ENCODE assay signal across 1 cellular context in the genomic region with DNA sequence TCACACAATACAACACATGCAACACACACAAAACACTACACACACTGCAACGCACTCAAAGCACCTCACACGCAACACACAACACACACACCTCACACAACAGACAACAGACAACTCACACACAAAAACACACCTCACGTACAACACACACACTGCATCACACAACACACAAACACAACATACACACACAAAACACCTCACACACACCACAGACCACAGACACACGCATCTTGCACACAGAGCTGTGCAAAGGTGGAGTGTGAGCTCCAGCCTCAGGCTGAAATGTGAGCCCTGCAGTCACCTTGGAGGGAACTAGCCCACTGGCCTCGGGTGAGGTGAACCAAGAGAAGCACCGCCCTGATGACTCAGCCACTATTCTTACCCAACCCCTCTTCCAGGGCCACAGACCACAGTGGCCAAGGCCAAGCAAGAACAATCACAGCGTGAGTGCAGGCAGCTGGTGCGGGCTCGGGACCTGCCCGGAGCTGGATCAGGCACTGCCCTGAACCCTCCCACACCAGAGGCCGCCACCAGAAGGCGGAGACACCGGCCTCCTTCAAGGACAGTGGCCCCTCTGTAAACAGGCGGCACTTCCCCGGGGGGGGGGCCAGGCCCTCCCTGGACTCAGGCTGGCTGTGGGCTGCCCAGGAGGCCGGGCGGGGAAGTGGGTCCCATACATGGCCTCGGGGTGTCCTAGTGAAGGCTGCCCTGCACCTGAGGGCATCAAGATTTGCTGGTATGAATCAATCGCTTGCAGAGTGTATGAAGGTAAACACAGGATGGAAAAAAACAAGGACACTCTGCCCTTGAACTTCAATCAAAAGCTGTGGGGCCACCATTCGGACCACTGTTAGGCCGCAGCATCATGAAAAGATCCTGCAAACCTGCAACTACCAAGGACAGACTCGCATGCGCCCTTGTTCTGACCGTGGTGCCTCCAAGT.
TF ChIP-seq lines count a peak whose summit lies in the region.

No MANE protein-coding gene starts in this region.

TF ChIP-seq in HepG2, 621 proteins besides CTCF, POLR2A, EP300 and RAD21 (continued from another document and continues in another):
- TF ChIP-seq, protein P1, sequence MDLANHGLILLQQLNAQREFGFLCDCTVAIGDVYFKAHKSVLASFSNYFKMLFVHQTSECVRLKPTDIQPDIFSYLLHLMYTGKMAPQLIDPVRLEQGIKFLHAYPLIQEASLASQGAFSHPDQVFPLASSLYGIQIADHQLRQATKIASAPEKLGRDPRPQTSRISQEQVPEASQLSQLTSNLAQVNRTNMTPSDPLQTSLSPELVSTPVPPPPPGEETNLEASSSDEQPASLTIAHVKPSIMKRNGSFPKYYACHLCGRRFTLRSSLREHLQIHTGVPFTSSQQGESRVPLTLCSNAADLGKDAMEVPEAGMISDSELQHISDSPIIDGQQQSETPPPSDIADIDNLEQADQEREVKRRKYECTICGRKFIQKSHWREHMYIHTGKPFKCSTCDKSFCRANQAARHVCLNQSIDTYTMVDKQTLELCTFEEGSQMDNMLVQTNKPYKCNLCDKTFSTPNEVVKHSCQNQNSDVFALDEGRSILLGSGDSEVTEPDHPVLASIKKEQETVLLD (CRISPR knock-in tag; IDR thresholded peaks at IDR 0.05; ENCODE audit: low read depth), result no peak
- TF ChIP-seq TGIF2 (CRISPR knock-in tag; IDR thresholded peaks at IDR 0.05) (no peak; the same call in 1 of the 2 replicates), ATF1 (CRISPR knock-in tag; IDR thresholded peaks at IDR 0.05) (no peak), ATF7 (IDR thresholded peaks at IDR 0.05) (peak; percentile 50), ATF7 (CRISPR knock-in tag; IDR thresholded peaks at IDR 0.05) (peak; percentile 71; the same call in 1 of the 2 replicates), THYN1 (CRISPR knock-in tag; IDR thresholded peaks at IDR 0.05; ENCODE audit: borderline replicate concordance, low read depth) (no peak), ARID2 (CRISPR knock-in tag; IDR thresholded peaks at IDR 0.05; ENCODE audit: borderline replicate concordance) (peak; percentile 32; the same call in 1 of the 2 replicates), ZNF367 (CRISPR knock-in tag; IDR thresholded peaks at IDR 0.05; ENCODE audit: borderline replicate concordance) (no peak), AGO2 (optimal IDR thresholded peaks at IDR 0.05; ENCODE audit: low read depth, low read length) (peak; percentile 82), JUNB (CRISPR knock-in tag; IDR thresholded peaks at IDR 0.05; ENCODE audit: borderline replicate concordance) (peak; percentile 94; the same call in 1 of the 2 replicates), ZNF138 (CRISPR knock-in tag; IDR thresholded peaks at IDR 0.05; ENCODE audit: low read depth) (peak; percentile 86), ZNF790 (CRISPR knock-in tag; IDR thresholded peaks at IDR 0.05; ENCODE audit: borderline replicate concordance) (no peak), PPARG (CRISPR knock-in tag; conservative IDR thresholded peaks at IDR 0.05) (peak; percentile 76), SETDB1 (CRISPR knock-in tag; IDR thresholded peaks at IDR 0.05; ENCODE audit: borderline replicate concordance) (no peak), ZNF224 (CRISPR knock-in tag; IDR thresholded peaks at IDR 0.05) (0 out of 2 replicates have a peak, but pooled peaks have one; percentile 40), RARG (CRISPR knock-in tag; IDR thresholded peaks at IDR 0.05; ENCODE audit: low read depth) (no peak), ZNF350 (CRISPR knock-in tag; IDR thresholded peaks at IDR 0.05; ENCODE audit: borderline replicate concordance, low read depth) (peak; percentile 94; the same call in 1 of the 2 replicates), NR1H2 (CRISPR knock-in tag; IDR thresholded peaks at IDR 0.05; ENCODE audit: borderline replicate concordance, low read depth) (no peak), CHD4 (IDR thresholded peaks at IDR 0.05; ENCODE audit: borderline replicate concordance, low read length) (peak; percentile 99), GATAD2A (CRISPR knock-in tag; IDR thresholded peaks at IDR 0.05) (peak; percentile 98), ZFYVE20 (CRISPR knock-in tag; IDR thresholded peaks at IDR 0.05; ENCODE audit: borderline replicate concordance, low read depth) (no peak), GPN1 (CRISPR knock-in tag; IDR thresholded peaks at IDR 0.05; ENCODE audit: borderline replicate concordance) (no peak), ZNF33B (CRISPR knock-in tag; IDR thresholded peaks at IDR 0.05) (peak; percentile 87; the same call in 1 of the 2 replicates), CREM (IDR thresholded peaks at IDR 0.05) (peak; percentile 77; the same call in 1 of the 2 replicates), CREM (CRISPR knock-in tag; IDR thresholded peaks at IDR 0.05) (no peak), NFIB (CRISPR knock-in tag; IDR thresholded peaks at IDR 0.05; ENCODE audit: borderline replicate concordance) (no peak), ZNF558 (CRISPR knock-in tag; IDR thresholded peaks at IDR 0.05; ENCODE audit: borderline replicate concordance) (peak; percentile 42; the same call in 1 of the 2 replicates), PHF20 (CRISPR knock-in tag; IDR thresholded peaks at IDR 0.05) (peak; percentile 1; the same call in 1 of the 2 replicates), GFI1 (CRISPR knock-in tag; IDR thresholded peaks at IDR 0.05; ENCODE audit: borderline replicate concordance) (peak; percentile 98), ZNF3 (CRISPR knock-in tag; IDR thresholded peaks at IDR 0.05) (peak; percentile 61; the same call in 1 of the 2 replicates), ZNF773 (CRISPR knock-in tag; IDR thresholded peaks at IDR 0.05; ENCODE audit: borderline replicate concordance) (0 out of 2 replicates have a peak, but pooled peaks have one; percentile 7), CBX2 (IDR thresholded peaks at IDR 0.05; ENCODE audit: low read depth, low read length) (no peak), CBX2 (CRISPR knock-in tag; IDR thresholded peaks at IDR 0.05; ENCODE audit: low read depth) (no peak), MAFF (IDR thresholded peaks at IDR 0.05; ENCODE audit: low read depth, low read length) (peak; percentile 51), CEBPB (IDR thresholded peaks at IDR 0.05; ENCODE audit: borderline replicate concordance, low read depth, low read length) (peak; percentile 96), HHEX (CRISPR knock-in tag; IDR thresholded peaks at IDR 0.05) (no peak; the same call in none of the 2 replicates), KDM2A (CRISPR knock-in tag; IDR thresholded peaks at IDR 0.05; ENCODE audit: borderline replicate concordance, low read depth) (peak; percentile 90), YY1 (IDR thresholded peaks at IDR 0.05; ENCODE audit: insufficient read depth, insufficient replicate concordance, low read depth, low read length) (peak; percentile 76), TAF15 (IDR thresholded peaks at IDR 0.05; ENCODE audit: low read depth, low read length, poor library complexity, severe bottlenecking) (peak; percentile 89)
- TF ChIP-seq, protein P2, sequence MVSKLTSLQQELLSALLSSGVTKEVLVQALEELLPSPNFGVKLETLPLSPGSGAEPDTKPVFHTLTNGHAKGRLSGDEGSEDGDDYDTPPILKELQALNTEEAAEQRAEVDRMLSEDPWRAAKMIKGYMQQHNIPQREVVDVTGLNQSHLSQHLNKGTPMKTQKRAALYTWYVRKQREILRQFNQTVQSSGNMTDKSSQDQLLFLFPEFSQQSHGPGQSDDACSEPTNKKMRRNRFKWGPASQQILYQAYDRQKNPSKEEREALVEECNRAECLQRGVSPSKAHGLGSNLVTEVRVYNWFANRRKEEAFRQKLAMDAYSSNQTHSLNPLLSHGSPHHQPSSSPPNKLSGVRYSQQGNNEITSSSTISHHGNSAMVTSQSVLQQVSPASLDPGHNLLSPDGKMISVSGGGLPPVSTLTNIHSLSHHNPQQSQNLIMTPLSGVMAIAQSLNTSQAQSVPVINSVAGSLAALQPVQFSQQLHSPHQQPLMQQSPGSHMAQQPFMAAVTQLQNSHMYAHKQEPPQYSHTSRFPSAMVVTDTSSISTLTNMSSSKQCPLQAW (CRISPR knock-in tag; IDR thresholded peaks at IDR 0.05), result peak; percentile 94
- TF ChIP-seq, protein P3, sequence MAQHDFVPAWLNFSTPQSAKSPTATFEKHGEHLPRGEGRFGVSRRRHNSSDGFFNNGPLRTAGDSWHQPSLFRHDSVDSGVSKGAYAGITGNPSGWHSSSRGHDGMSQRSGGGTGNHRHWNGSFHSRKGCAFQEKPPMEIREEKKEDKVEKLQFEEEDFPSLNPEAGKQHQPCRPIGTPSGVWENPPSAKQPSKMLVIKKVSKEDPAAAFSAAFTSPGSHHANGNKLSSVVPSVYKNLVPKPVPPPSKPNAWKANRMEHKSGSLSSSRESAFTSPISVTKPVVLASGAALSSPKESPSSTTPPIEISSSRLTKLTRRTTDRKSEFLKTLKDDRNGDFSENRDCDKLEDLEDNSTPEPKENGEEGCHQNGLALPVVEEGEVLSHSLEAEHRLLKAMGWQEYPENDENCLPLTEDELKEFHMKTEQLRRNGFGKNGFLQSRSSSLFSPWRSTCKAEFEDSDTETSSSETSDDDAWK (CRISPR knock-in tag; IDR thresholded peaks at IDR 0.05), result no peak
- TF ChIP-seq, protein P4, sequence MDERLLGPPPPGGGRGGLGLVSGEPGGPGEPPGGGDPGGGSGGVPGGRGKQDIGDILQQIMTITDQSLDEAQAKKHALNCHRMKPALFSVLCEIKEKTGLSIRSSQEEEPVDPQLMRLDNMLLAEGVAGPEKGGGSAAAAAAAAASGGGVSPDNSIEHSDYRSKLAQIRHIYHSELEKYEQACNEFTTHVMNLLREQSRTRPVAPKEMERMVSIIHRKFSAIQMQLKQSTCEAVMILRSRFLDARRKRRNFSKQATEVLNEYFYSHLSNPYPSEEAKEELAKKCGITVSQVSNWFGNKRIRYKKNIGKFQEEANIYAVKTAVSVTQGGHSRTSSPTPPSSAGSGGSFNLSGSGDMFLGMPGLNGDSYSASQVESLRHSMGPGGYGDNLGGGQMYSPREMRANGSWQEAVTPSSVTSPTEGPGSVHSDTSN (CRISPR knock-in tag; IDR thresholded peaks at IDR 0.05), result 0 out of 2 replicates have a peak, but pooled peaks have one; percentile 7
- TF ChIP-seq, protein P5, sequence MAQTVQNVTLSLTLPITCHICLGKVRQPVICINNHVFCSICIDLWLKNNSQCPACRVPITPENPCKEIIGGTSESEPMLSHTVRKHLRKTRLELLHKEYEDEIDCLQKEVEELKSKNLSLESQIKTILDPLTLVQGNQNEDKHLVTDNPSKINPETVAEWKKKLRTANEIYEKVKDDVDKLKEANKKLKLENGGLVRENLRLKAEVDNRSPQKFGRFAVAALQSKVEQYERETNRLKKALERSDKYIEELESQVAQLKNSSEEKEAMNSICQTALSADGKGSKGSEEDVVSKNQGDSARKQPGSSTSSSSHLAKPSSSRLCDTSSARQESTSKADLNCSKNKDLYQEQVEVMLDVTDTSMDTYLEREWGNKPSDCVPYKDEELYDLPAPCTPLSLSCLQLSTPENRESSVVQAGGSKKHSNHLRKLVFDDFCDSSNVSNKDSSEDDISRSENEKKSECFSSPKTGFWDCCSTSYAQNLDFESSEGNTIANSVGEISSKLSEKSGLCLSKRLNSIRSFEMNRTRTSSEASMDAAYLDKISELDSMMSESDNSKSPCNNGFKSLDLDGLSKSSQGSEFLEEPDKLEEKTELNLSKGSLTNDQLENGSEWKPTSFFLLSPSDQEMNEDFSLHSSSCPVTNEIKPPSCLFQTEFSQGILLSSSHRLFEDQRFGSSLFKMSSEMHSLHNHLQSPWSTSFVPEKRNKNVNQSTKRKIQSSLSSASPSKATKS (CRISPR knock-in tag; IDR thresholded peaks at IDR 0.05), result no peak
- TF ChIP-seq, protein P6, sequence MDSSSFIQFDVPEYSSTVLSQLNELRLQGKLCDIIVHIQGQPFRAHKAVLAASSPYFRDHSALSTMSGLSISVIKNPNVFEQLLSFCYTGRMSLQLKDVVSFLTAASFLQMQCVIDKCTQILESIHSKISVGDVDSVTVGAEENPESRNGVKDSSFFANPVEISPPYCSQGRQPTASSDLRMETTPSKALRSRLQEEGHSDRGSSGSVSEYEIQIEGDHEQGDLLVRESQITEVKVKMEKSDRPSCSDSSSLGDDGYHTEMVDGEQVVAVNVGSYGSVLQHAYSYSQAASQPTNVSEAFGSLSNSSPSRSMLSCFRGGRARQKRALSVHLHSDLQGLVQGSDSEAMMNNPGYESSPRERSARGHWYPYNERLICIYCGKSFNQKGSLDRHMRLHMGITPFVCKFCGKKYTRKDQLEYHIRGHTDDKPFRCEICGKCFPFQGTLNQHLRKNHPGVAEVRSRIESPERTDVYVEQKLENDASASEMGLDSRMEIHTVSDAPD (CRISPR knock-in tag; IDR thresholded peaks at IDR 0.05), result peak; percentile 96
- TF ChIP-seq, protein P7, sequence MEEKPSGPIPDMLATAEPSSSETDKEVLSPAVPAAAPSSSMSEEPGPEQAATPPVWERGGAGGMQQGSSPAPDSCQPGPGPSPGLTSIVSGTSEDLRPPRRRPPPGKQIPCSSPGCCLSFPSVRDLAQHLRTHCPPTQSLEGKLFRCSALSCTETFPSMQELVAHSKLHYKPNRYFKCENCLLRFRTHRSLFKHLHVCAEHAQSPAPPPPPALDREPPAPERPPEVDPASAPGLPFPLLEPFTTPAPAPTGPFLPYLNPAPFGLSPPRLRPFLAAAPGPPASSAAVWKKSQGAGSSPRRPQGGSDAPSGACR (CRISPR knock-in tag; IDR thresholded peaks at IDR 0.05), result peak; percentile 70; the same call in 1 of the 2 replicates
- TF ChIP-seq, protein P8, sequence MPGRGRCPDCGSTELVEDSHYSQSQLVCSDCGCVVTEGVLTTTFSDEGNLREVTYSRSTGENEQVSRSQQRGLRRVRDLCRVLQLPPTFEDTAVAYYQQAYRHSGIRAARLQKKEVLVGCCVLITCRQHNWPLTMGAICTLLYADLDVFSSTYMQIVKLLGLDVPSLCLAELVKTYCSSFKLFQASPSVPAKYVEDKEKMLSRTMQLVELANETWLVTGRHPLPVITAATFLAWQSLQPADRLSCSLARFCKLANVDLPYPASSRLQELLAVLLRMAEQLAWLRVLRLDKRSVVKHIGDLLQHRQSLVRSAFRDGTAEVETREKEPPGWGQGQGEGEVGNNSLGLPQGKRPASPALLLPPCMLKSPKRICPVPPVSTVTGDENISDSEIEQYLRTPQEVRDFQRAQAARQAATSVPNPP (CRISPR knock-in tag; IDR thresholded peaks at IDR 0.05), result peak; percentile 45
- TF ChIP-seq, protein P9, sequence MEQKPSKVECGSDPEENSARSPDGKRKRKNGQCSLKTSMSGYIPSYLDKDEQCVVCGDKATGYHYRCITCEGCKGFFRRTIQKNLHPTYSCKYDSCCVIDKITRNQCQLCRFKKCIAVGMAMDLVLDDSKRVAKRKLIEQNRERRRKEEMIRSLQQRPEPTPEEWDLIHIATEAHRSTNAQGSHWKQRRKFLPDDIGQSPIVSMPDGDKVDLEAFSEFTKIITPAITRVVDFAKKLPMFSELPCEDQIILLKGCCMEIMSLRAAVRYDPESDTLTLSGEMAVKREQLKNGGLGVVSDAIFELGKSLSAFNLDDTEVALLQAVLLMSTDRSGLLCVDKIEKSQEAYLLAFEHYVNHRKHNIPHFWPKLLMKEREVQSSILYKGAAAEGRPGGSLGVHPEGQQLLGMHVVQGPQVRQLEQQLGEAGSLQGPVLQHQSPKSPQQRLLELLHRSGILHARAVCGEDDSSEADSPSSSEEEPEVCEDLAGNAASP (CRISPR knock-in tag; IDR thresholded peaks at IDR 0.05; ENCODE audit: borderline replicate concordance), result peak; percentile 97; the same call in 1 of the 2 replicates
